ENCODE assay signal across 1 cellular context in the genomic region with DNA sequence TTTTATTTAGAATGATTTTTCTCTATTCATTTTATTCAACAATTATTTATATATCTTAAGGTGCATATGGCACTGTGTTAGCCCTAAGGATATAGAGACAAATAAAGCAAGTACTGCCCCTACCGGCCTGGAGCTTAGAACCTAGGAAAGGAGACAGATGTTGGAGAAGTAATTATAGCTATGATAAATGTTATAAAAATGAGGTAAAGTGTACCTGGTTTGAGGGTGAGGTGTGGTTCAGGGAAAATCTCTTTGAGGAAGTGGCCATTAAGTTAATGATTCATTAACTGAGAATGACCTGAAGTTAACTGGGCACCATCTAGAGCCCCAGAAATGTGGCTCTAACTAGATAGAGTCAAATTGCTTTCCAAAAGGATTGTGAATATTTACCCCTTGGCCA.
TF ChIP-seq lines count a peak whose summit lies in the region.

No MANE protein-coding gene starts in this region.

TF ChIP-seq in IMR-90, 13 proteins besides CTCF, POLR2A, EP300 and RAD21:
- no peak for TF ChIP-seq FOS (IDR thresholded peaks at IDR 0.05; ENCODE audit: low read depth, low read length)
- no peak for TF ChIP-seq MXI1 (IDR thresholded peaks at IDR 0.05; ENCODE audit: borderline replicate concordance, low read depth, low read length)
- TF ChIP-seq SMC3 (IDR thresholded peaks at IDR 0.05; ENCODE audit: low read depth, low read length) = no peak
- no peak for TF ChIP-seq RCOR1 (IDR thresholded peaks at IDR 0.05; ENCODE audit: insufficient replicate concordance, low read length)
- no peak for TF ChIP-seq MAZ (IDR thresholded peaks at IDR 0.05; ENCODE audit: borderline replicate concordance, low read depth, low read length)
- no peak for TF ChIP-seq CHD1 (IDR thresholded peaks at IDR 0.05; ENCODE audit: low read depth, low read length)
- TF ChIP-seq CEBPB (IDR thresholded peaks at IDR 0.05; ENCODE audit: low read depth, low read length) = no peak
- TF ChIP-seq, protein P1, sequence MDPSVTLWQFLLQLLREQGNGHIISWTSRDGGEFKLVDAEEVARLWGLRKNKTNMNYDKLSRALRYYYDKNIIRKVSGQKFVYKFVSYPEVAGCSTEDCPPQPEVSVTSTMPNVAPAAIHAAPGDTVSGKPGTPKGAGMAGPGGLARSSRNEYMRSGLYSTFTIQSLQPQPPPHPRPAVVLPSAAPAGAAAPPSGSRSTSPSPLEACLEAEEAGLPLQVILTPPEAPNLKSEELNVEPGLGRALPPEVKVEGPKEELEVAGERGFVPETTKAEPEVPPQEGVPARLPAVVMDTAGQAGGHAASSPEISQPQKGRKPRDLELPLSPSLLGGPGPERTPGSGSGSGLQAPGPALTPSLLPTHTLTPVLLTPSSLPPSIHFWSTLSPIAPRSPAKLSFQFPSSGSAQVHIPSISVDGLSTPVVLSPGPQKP (IDR thresholded peaks at IDR 0.05; ENCODE audit: borderline replicate concordance, low read depth, low read length) = no peak
- TF ChIP-seq MAFK (IDR thresholded peaks at IDR 0.05; ENCODE audit: low read depth, low read length) = no peak
- no peak for TF ChIP-seq NFE2L2 (IDR thresholded peaks at IDR 0.05; ENCODE audit: low read depth, low read length)
- TF ChIP-seq, protein P2, sequence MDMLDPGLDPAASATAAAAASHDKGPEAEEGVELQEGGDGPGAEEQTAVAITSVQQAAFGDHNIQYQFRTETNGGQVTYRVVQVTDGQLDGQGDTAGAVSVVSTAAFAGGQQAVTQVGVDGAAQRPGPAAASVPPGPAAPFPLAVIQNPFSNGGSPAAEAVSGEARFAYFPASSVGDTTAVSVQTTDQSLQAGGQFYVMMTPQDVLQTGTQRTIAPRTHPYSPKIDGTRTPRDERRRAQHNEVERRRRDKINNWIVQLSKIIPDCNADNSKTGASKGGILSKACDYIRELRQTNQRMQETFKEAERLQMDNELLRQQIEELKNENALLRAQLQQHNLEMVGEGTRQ (IDR thresholded peaks at IDR 0.05; ENCODE audit: low read depth, low read length) = no peak
- no peak for TF ChIP-seq BHLHE40 (IDR thresholded peaks at IDR 0.05; ENCODE audit: low read depth, low read length)
- TF ChIP-seq RFX5 (IDR thresholded peaks at IDR 0.05; ENCODE audit: low read depth, low read length) = no peak
